Comparison of ENCODE assay signal across 13 cellular contexts in genomic region chr6:41652876-41653641, GRCh38. TPM values are rescaled to one million over a fixed set of nuclear protein-coding genes. Genes with fewer than 3 reads are reported as not detected.
DNase-seq lines count a peak whose midpoint lies in the region; ATAC-seq and TF ChIP-seq lines count a peak whose summit lies in the region.
"Had no signal": no experiment of that assay in that cellular context is flagged by ENCODE, and none has a peak within 500 bp of the region (broad histone marks: within the 10 kb centered on the region; RNA-seq: fewer than 3 reads in every experiment).

No MANE protein-coding gene starts in this region.

- in situ Hi-C loops in astrocyte of the spinal cord (cut with HindIII; ENCODE audit: low sequenced_read_pairs) = no loop called here

- H3K36me3 Mint-ChIP-seq in activated T-cell treated with anti-CD3 and anti-CD28 coated beads, Interleukin-2, amount 50 U/mL, for 4 hours (ENCODE audit: insufficient read depth) = no peaks in the 10 kb centered on the region

- no peaks in the 10 kb centered on the region for H3K9me3 Mint-ChIP-seq in activated T-cell treated with anti-CD3 and anti-CD28 coated beads, Interleukin-2, amount 50 U/mL, for 4 hours

- H3K4me3 ChIP-seq in astrocyte of the spinal cord (ENCODE audit: low read depth, low read length) = no peak overlapping the region
- no peak overlapping the region for H3K4me3 ChIP-seq in mucosa of descending colon
- H3K4me3 ChIP-seq: body of pancreas had no signal

- ATAC-seq in mucosa of descending colon (peak; percentile 52), GM18858 (IDR thresholded peaks at IDR 0.05; ENCODE audit: unreplicated experiment) (no peak)
- ATAC-seq in activated T-cell treated with anti-CD3 and anti-CD28 coated beads, Interleukin-2, amount 50 U/mL, for 4 hours = no peak
- ATAC-seq: body of pancreas had no signal

- peak; percentile 65 for TF ChIP-seq CTCF in 22Rv1 (IDR thresholded peaks at IDR 0.05)
- no peak for TF ChIP-seq CTCF in astrocyte of the spinal cord (IDR thresholded peaks at IDR 0.05; ENCODE audit: low read depth, low read length)
- no peak for TF ChIP-seq CTCF in mucosa of descending colon (IDR thresholded peaks at IDR 0.05)

- intact Hi-C loops in mucosa of descending colon (cut with DNase I, micrococcal nuclease) = no loop called here

- no peak overlapping the region for H3K27ac ChIP-seq in 22Rv1
- H3K27ac ChIP-seq: body of pancreas had no signal

- H3K4me1 ChIP-seq in mucosa of descending colon (ENCODE audit: low read depth) = no peaks in the 10 kb centered on the region
- H3K4me1 ChIP-seq: body of pancreas had no signal

- no peaks in the 10 kb centered on the region for H3K4me1 Mint-ChIP-seq in activated T-cell treated with anti-CD3 and anti-CD28 coated beads, Interleukin-2, amount 50 U/mL, for 4 hours (ENCODE audit: low read depth)

- H3K9me3 ChIP-seq in mucosa of descending colon = no peaks in the 10 kb centered on the region
- H3K9me3 ChIP-seq: body of pancreas had no signal

- no peak overlapping the region for H3K4me3 Mint-ChIP-seq in activated T-cell treated with anti-CD3 and anti-CD28 coated beads, Interleukin-2, amount 50 U/mL, for 4 hours

- peaks cover 15% of the 10 kb centered on the region for H3K27me3 Mint-ChIP-seq in activated T-cell treated with anti-CD3 and anti-CD28 coated beads, Interleukin-2, amount 50 U/mL, for 4 hours (ENCODE audit: low read depth)

- no peaks in the 10 kb centered on the region for H3K36me3 ChIP-seq in mucosa of descending colon (ENCODE audit: low read depth)

- DNase-seq in ELF-1 (ENCODE audit: low read depth, low spot score) = peak; percentile 81
- DNase-seq in astrocyte of the spinal cord (ENCODE audit: low read depth, low spot score) = peak; percentile 32
- DNase-seq in mucosa of descending colon = no peak
- no peak for DNase-seq in NOMO-1 (lab: John Stamatoyannopoulos, UW; ENCODE audit: unreplicated experiment in 2 of 2)
- DNase-seq in NCI-H226 = no peak
- no peak for DNase-seq in activated T-cell treated with anti-CD3 and anti-CD28 coated beads, Interleukin-2, amount 50 U/mL, for 4 hours
- DNase-seq: activated naive CD4-positive, alpha-beta T cell; DMS79; effector CD4-positive, alpha-beta T cell; stimulated activated CD4-positive, alpha-beta T cell treated with anti-CD3 and anti-CD28 coated beads, Interleukin-15, amount 100 ng/mL, for 24 hours had no signal

RNA-seq across cellular contexts. Expression of gene MDFI, which starts 14.8 kb away (rescaled TPM):
- 1 to 10 TPM in 2 of 3 donors, under 1 TPM in 1; 0.96 to 2.2 (median 2.1) TPM for total RNA-seq in mucosa of descending colon
- under 1 TPM in 1 of 3 donors, not detected in 2; 0.49 TPM for total RNA-seq in activated T-cell treated with anti-CD3 and anti-CD28 coated beads, Interleukin-2, amount 50 U/mL, for 4 hours

Comparison
In these comparisons a context has a peak if more than half of its experiments do, and no peak if none do; other contexts are left out.
1. DNase-seq: peak in ELF-1 (single experiment) and astrocyte of the spinal cord (single experiment); none in mucosa of descending colon (0 of 3), NOMO-1 (0 of 2), NCI-H226 (single experiment) and activated T-cell treated with anti-CD3 and anti-CD28 coated beads, Interleukin-2, amount 50 U/mL, for 4 hours (single experiment).